In the genomic region with DNA sequence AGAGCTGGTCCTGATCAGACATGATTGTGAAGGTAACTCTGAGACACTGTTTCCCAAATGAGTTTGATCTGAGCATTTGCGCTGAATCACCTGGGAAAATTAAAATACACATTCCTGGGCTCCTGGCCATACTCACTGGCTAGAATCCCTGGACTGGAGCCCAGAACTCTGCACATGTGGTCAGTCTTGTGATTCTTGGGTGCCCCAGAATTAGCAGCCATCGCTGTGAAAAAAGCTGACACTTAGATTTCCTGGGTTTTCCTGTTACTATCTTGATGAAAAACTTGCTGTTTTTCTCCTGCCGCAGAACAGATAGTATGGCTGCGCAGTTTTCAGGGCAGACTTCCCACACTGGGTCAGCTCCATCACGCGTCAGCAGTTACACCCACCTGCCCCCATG, we compare ENCODE assay signal across 11 cellular contexts. TPM values are rescaled to one million over a fixed set of nuclear protein-coding genes. Genes with fewer than 3 reads are reported as not detected.
DNase-seq lines count a peak whose midpoint lies in the region; ATAC-seq and TF ChIP-seq lines count a peak whose summit lies in the region.
"Had no signal": no experiment of that assay in that cellular context is flagged by ENCODE, and none has a peak within 500 bp of the region (broad histone marks: within the 10 kb centered on the region; RNA-seq: fewer than 3 reads in every experiment).

No MANE protein-coding gene starts in this region.

- ATAC-seq in body of pancreas (peak; percentile 79), HG03159 (IDR thresholded peaks at IDR 0.05; ENCODE audit: unreplicated experiment) (no peak)

- peak; percentile 5 for DNase-seq in DMS53 (lab: John Stamatoyannopoulos, UW)
- DNase-seq in DMS53 treated with DMSO at 0.1 percent for 48 hours (lab: John Stamatoyannopoulos, UW; ENCODE audit: unreplicated experiment), result no peak
- DNase-seq in body of pancreas, result peak; percentile 71 to 88 (median 82)
- peak; percentile 70 for DNase-seq in inferior parietal cortex (ENCODE audit: extremely low spot score)
- DNase-seq in testis, result peak; percentile 42
- no peak for DNase-seq in NCI-H446 treated with DMSO at 0.1 percent for 48 hours (lab: John Stamatoyannopoulos, UW)
- DNase-seq in stimulated activated CD4-positive, alpha-beta T cell treated with anti-CD3 and anti-CD28 coated beads, Interleukin-1b, Interleukin-23, amount 100 ng/mL, for 48 hours, result no peak
- DNase-seq: NCI-H345 had no signal

- H3K36me3 ChIP-seq in body of pancreas (replicated peaks in 1 of 2; ENCODE audit: insufficient read depth in 1 of 2, low read depth in 2 of 2) (no peaks in the 10 kb centered on the region), testis (ENCODE audit: low read depth, missing control alignments) (no peaks in the 10 kb centered on the region)

- H3K27ac ChIP-seq in body of pancreas, result peak overlapping the region in 1 of 4 donors; percentile 9
- no peak overlapping the region for H3K27ac ChIP-seq in testis
- H3K27ac ChIP-seq: 22Rv1, HL-60 had no signal

- H3K9me3 ChIP-seq in body of pancreas (no peaks in the 10 kb centered on the region), testis (no peaks in the 10 kb centered on the region)

- TF ChIP-seq POLR2A in body of pancreas (IDR thresholded peaks at IDR 0.05) (no peak), testis (IDR thresholded peaks at IDR 0.05) (no peak)

- 52 to 64% methylated on average over 6 of the region's 6 CpGs for WGBS in body of pancreas, 2 donors
- WGBS in testis, 2 donors, result 67 to 68% methylated on average over 6 of the region's 6 CpGs

- peaks cover 20% of the 10 kb centered on the region for H3K4me1 ChIP-seq in body of pancreas
- H3K4me1 ChIP-seq in testis, result no peaks in the 10 kb centered on the region

- H3K4me3 ChIP-seq in body of pancreas, result no peak overlapping the region
- H3K4me3 ChIP-seq in testis, result no peak overlapping the region

- intact Hi-C loops in body of pancreas (cut with DNase I), result no loop called here
- intact Hi-C loops in testis (cut with DNase I; ENCODE audit: low total_unique reads), result no loop called here

- no peaks in the 10 kb centered on the region for H3K27me3 ChIP-seq in body of pancreas
- no peaks in the 10 kb centered on the region for H3K27me3 ChIP-seq in testis

- no peak for TF ChIP-seq CTCF in body of pancreas (IDR thresholded peaks at IDR 0.05)
- TF ChIP-seq CTCF in testis (IDR thresholded peaks at IDR 0.05), result no peak

RNA-seq across cellular contexts. Expression of gene NECAB2, which starts 24.6 kb away (rescaled TPM):
- total RNA-seq in body of pancreas (1 to 10 TPM; 1.0 to 3.6 TPM), testis (10 to 100 TPM in 1 of 2 donors, 1 to 10 TPM in 1; 9.5 to 13.9 TPM)
- polyA plus RNA-seq in testis (ENCODE audit: insufficient read depth, low read depth, low replicate concordance), result 12.9 TPM

RNA-seq across cellular contexts. Expression of gene OSGIN1, which starts 39.6 kb away (rescaled TPM):
- total RNA-seq in body of pancreas (1 to 10 TPM; 4.0 to 5.2 TPM), testis (10 to 100 TPM; 12.3 to 13.5 TPM)
- 18.5 TPM for polyA plus RNA-seq in testis (ENCODE audit: insufficient read depth, low read depth, low replicate concordance)

RNA-seq across cellular contexts. Expression of gene SLC38A8, which starts 50.0 kb away (rescaled TPM):
- total RNA-seq in body of pancreas (not detected), testis (under 1 TPM; 0.39 to 0.43 TPM)
- polyA plus RNA-seq in testis (ENCODE audit: insufficient read depth, low read depth, low replicate concordance), result 0.33 TPM

Comparison
In these comparisons a context has a peak if more than half of its experiments do, and no peak if none do; other contexts are left out.
1. DNase-seq: peak in DMS53 (single experiment), body of pancreas (4 of 4), inferior parietal cortex (single experiment) and testis (single experiment); none in DMS53 treated with DMSO at 0.1 percent for 48 hours (single experiment), NCI-H446 treated with DMSO at 0.1 percent for 48 hours (single experiment) and stimulated activated CD4-positive, alpha-beta T cell treated with anti-CD3 and anti-CD28 coated beads, Interleukin-1b, Interleukin-23, amount 100 ng/mL, for 48 hours (single experiment).